ENCODE assay signal across 20 cellular contexts in the genomic region with DNA sequence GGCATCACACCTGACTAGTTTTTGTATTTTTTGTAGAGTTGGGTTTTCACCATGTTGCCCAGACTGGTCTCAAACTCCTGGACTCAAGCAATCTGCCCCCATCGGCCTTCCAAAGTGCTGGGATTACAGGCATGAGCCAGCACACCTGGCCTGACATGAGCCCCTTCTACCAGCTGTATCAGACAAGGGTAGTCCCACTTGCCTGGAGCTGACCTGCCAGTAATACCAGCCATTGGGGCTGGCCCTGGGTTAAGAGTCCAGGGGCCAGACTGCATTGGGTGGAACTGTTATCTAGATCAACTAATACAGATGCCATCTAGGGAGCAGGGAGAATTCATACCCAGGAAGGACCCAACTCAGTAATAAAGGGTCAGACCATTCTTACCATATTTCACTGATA.
"Had no signal": no experiment of that assay in that cellular context is flagged by ENCODE, and none has a peak within 500 bp of the region (broad histone marks: within the 10 kb centered on the region; RNA-seq: fewer than 3 reads in every experiment).

No MANE protein-coding gene starts in this region.

- DNase-seq: activated B cell treated with CpG ODN at 0.5 μM for 24 hours; activated CD4-positive, alpha-beta T cell treated with anti-CD3 and anti-CD28 coated beads for 36 hours; activated CD4-positive, alpha-beta T cell treated with anti-CD3 and anti-CD28 coated beads, Interleukin-2, amount 50 U/mL, for 4 hours; activated naive CD4-positive, alpha-beta T cell treated with anti-CD3 and anti-CD28 coated beads, Interleukin-2, amount 10 ng/mL, durations not matched to agents 7 days and 5 days; amygdala; cerebellar nuclear complex; cortex of kidney; foreskin keratinocyte; mammary epithelial cell; ovary; psoas muscle; stimulated activated CD4-positive, alpha-beta T cell treated with anti-CD3 and anti-CD28 coated beads, Interleukin-1b, Interleukin-23, amount 100 ng/mL, for 48 hours; stimulated activated naive CD8-positive, alpha-beta T cell treated with anti-CD3 and anti-CD28 coated beads, Interleukin-15, amount 100 ng/mL, for 72 hours; T-helper 1 cell; T-helper 9 cell; tibial artery had no signal

- H3K4me3 ChIP-seq: ovary, psoas muscle, right atrium auricular region, tibial artery, vagina had no signal

- H3K27ac ChIP-seq: foreskin keratinocyte, ovary, psoas muscle, right atrium auricular region had no signal

- H3K27me3 Mint-ChIP-seq: activated B cell treated with CpG ODN at 0.5 μM for 24 hours; activated CD4-positive, alpha-beta T cell treated with anti-CD3 and anti-CD28 coated beads for 36 hours; natural killer cell treated with Interleukin-12 subunit alpha and Interleukin-12 subunit beta and Interleukin-15 and Interleukin-18, amount 100 ng/mL, for 72 hours; stimulated activated naive CD8-positive, alpha-beta T cell treated with anti-CD3 and anti-CD28 coated beads, Interleukin-15, amount 100 ng/mL, for 72 hours had no signal

- H3K27ac Mint-ChIP-seq: activated B cell treated with CpG ODN at 0.5 μM for 24 hours; activated CD4-positive, alpha-beta T cell treated with anti-CD3 and anti-CD28 coated beads for 36 hours; activated naive CD4-positive, alpha-beta T cell treated with anti-CD3 and anti-CD28 coated beads, Interleukin-2, amount 10 ng/mL, durations not matched to agents 7 days and 5 days; mesothelial cell of epicardium; natural killer cell treated with Interleukin-12 subunit alpha and Interleukin-12 subunit beta and Interleukin-15 and Interleukin-18, amount 100 ng/mL, for 72 hours had no signal

- H3K4me3 Mint-ChIP-seq: activated B cell treated with CpG ODN at 0.5 μM for 24 hours; activated CD4-positive, alpha-beta T cell treated with anti-CD3 and anti-CD28 coated beads for 36 hours; activated naive CD4-positive, alpha-beta T cell treated with anti-CD3 and anti-CD28 coated beads, Interleukin-2, amount 10 ng/mL, durations not matched to agents 7 days and 5 days; mesothelial cell of epicardium; natural killer cell treated with Interleukin-12 subunit alpha and Interleukin-12 subunit beta and Interleukin-15 and Interleukin-18, amount 100 ng/mL, for 72 hours; stimulated activated naive CD8-positive, alpha-beta T cell treated with anti-CD3 and anti-CD28 coated beads, Interleukin-15, amount 100 ng/mL, for 72 hours had no signal

- H3K4me1 Mint-ChIP-seq: activated B cell treated with CpG ODN at 0.5 μM for 24 hours; activated CD4-positive, alpha-beta T cell treated with anti-CD3 and anti-CD28 coated beads for 36 hours; activated naive CD4-positive, alpha-beta T cell treated with anti-CD3 and anti-CD28 coated beads, Interleukin-2, amount 10 ng/mL, durations not matched to agents 7 days and 5 days; stimulated activated naive CD8-positive, alpha-beta T cell treated with anti-CD3 and anti-CD28 coated beads, Interleukin-15, amount 100 ng/mL, for 72 hours had no signal

- H3K4me1 ChIP-seq: foreskin keratinocyte had no signal

- H3K9me3 Mint-ChIP-seq: activated B cell treated with CpG ODN at 0.5 μM for 24 hours; activated naive CD4-positive, alpha-beta T cell treated with anti-CD3 and anti-CD28 coated beads, Interleukin-2, amount 10 ng/mL, durations not matched to agents 7 days and 5 days; mesothelial cell of epicardium; natural killer cell treated with Interleukin-12 subunit alpha and Interleukin-12 subunit beta and Interleukin-15 and Interleukin-18, amount 100 ng/mL, for 72 hours; stimulated activated naive CD8-positive, alpha-beta T cell treated with anti-CD3 and anti-CD28 coated beads, Interleukin-15, amount 100 ng/mL, for 72 hours had no signal

- H3K9me3 ChIP-seq: ovary, psoas muscle, right atrium auricular region, tibial artery, vagina had no signal

- H3K36me3 ChIP-seq: ovary had no signal

- H3K36me3 Mint-ChIP-seq: natural killer cell treated with Interleukin-12 subunit alpha and Interleukin-12 subunit beta and Interleukin-15 and Interleukin-18, amount 100 ng/mL, for 72 hours had no signal

- H3K27me3 ChIP-seq: foreskin keratinocyte, ovary, right atrium auricular region, tibial artery, vagina had no signal
